9 cellular contexts compared by ENCODE assay signal in the genomic region with DNA sequence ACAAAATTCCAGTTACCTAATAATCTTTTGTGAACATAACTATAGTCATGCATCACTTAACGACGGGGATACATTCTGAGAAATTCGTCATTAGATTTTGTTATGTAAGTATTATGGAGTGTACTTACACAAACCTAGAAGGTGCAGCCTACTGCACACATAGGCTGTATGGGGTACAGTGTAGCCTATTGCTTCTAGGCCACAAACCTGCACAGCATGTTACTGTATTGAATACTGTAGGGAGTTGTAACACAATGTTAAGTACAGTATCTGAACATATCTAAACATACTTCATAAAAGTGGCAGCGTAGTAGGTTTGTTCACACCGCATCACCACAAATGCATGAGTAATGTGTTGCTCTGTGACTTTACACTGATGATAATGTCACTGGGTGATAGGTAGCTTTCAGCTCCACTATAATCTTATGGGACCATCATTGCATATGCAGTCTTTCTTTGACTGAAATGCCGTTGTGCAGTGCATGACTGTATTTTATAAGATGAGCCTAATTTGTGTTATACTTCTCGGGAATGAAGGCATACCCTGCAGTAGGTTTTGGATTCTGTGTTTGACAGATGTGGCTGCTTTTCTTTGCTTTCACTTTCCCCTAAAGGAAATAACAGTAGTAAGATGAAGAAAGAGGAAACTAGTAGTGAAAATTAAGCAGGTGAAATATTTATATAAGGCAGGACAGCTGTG.
DNase-seq lines count a peak whose midpoint lies in the region; ATAC-seq and TF ChIP-seq lines count a peak whose summit lies in the region.
"Had no signal": no experiment of that assay in that cellular context is flagged by ENCODE, and none has a peak within 500 bp of the region (broad histone marks: within the 10 kb centered on the region; RNA-seq: fewer than 3 reads in every experiment).

No MANE protein-coding gene starts in this region.

- H3K4me3 ChIP-seq in gastrocnemius medialis = no peak overlapping the region

- H3K36me3 ChIP-seq in gastrocnemius medialis = no peaks in the 10 kb centered on the region

- peak; percentile 35 for DNase-seq in GM10266 (ENCODE audit: extremely low spot score)
- no peak for DNase-seq in activated T-cell treated with anti-CD3 and anti-CD28 coated beads, Interleukin-2, amount 50 U/mL, for 4 hours
- DNase-seq in gastrocnemius medialis = no peak
- DNase-seq in GM03348 (ENCODE audit: low spot score) = no peak
- DNase-seq in NCI-H1105 (lab: John Stamatoyannopoulos, UW) = no peak
- no peak for DNase-seq in AML-193 (lab: John Stamatoyannopoulos, UW)
- DNase-seq: amniotic stem cell had no signal

- no peaks in the 10 kb centered on the region for H3K9me3 Mint-ChIP-seq in activated T-cell treated with anti-CD3 and anti-CD28 coated beads, Interleukin-2, amount 50 U/mL, for 4 hours

- no peaks in the 10 kb centered on the region for H3K27me3 Mint-ChIP-seq in activated T-cell treated with anti-CD3 and anti-CD28 coated beads, Interleukin-2, amount 50 U/mL, for 4 hours (ENCODE audit: low read depth)

- H3K27me3 ChIP-seq in gastrocnemius medialis = no peaks in the 10 kb centered on the region

- peaks cover 6% of the 10 kb centered on the region for H3K36me3 Mint-ChIP-seq in activated T-cell treated with anti-CD3 and anti-CD28 coated beads, Interleukin-2, amount 50 U/mL, for 4 hours (ENCODE audit: insufficient read depth)

- no peak for TF ChIP-seq POLR2A in gastrocnemius medialis (IDR thresholded peaks at IDR 0.05)

- no peak overlapping the region for H3K27ac ChIP-seq in gastrocnemius medialis

- peaks cover 32% of the 10 kb centered on the region for H3K4me1 Mint-ChIP-seq in activated T-cell treated with anti-CD3 and anti-CD28 coated beads, Interleukin-2, amount 50 U/mL, for 4 hours (ENCODE audit: low read depth)

- H3K4me1 ChIP-seq in gastrocnemius medialis = no peaks in the 10 kb centered on the region

- in situ Hi-C loops in gastrocnemius medialis (cut with MboI; ENCODE audit: low sequenced_read_pairs in 4 of 4) = no loop called here

- TF ChIP-seq CTCF in GM10266 (IDR thresholded peaks at IDR 0.05; ENCODE audit: control insufficient read depth, insufficient read depth, low read depth, missing control alignments) (no peak), gastrocnemius medialis (IDR thresholded peaks at IDR 0.05 in 4 of 5, conservative IDR thresholded peaks at IDR 0.05 in 1 of 5) (no peak)

- H3K9me3 ChIP-seq in gastrocnemius medialis = no peaks in the 10 kb centered on the region

- ATAC-seq in GM19438 (IDR thresholded peaks at IDR 0.05; ENCODE audit: low read depth, unreplicated experiment) (peak; percentile 77), HG03097 (IDR thresholded peaks at IDR 0.05; ENCODE audit: low FRiP score, unreplicated experiment) (peak; percentile 57), gastrocnemius medialis (no peak)
- ATAC-seq in activated T-cell treated with anti-CD3 and anti-CD28 coated beads, Interleukin-2, amount 50 U/mL, for 4 hours = peak; percentile 90 to 94

- intact Hi-C loops in gastrocnemius medialis (cut with DNase I; ENCODE audit: low total_unique reads) = no loop called here

- H3K4me3 Mint-ChIP-seq in activated T-cell treated with anti-CD3 and anti-CD28 coated beads, Interleukin-2, amount 50 U/mL, for 4 hours = peak overlapping the region; percentile 73

Comparison
In these comparisons a context has a peak if more than half of its experiments do, and no peak if none do; other contexts are left out.
1. ATAC-seq: peak in GM19438 (single experiment), HG03097 (single experiment) and activated T-cell treated with anti-CD3 and anti-CD28 coated beads, Interleukin-2, amount 50 U/mL, for 4 hours (2 of 2); none in gastrocnemius medialis (0 of 2).